In genomic region chr5:132213666-132214065, GRCh38 we compare ENCODE assay signal across 27 cellular contexts. TPM values are rescaled to one million over a fixed set of nuclear protein-coding genes. Genes with fewer than 3 reads are reported as not detected.
"Had no signal": no experiment of that assay in that cellular context is flagged by ENCODE, and none has a peak within 500 bp of the region (broad histone marks: within the 10 kb centered on the region; RNA-seq: fewer than 3 reads in every experiment).

No MANE protein-coding gene starts in this region.

- H3K27ac Mint-ChIP-seq: activated CD4-positive, alpha-beta T cell treated with anti-CD3 and anti-CD28 coated beads, Interleukin-2, amount 10 ng/mL, durations not matched to agents 24 days and 14 days; activated CD8-positive, alpha-beta T cell treated with anti-CD3 and anti-CD28 coated beads for 36 hours; activated naive CD8-positive, alpha-beta T cell treated with anti-CD3 and anti-CD28 coated beads for 36 hours; activated T-cell treated with anti-CD3 and anti-CD28 coated beads, Interleukin-2, amount 50 U/mL, for 72 hours; activated T-helper 17 cell treated with anti-CD3 and anti-CD28 coated beads, Interleukin-2, amount 50 U/mL, for 72 hours had no signal

- H3K9me3 Mint-ChIP-seq: activated CD4-positive, alpha-beta T cell treated with anti-CD3 and anti-CD28 coated beads, Interleukin-2, amount 10 ng/mL, durations not matched to agents 24 days and 14 days; activated CD8-positive, alpha-beta T cell treated with anti-CD3 and anti-CD28 coated beads for 36 hours; activated naive CD8-positive, alpha-beta T cell treated with anti-CD3 and anti-CD28 coated beads for 36 hours; activated T-cell treated with anti-CD3 and anti-CD28 coated beads, Interleukin-2, amount 50 U/mL, for 72 hours; activated T-helper 17 cell treated with anti-CD3 and anti-CD28 coated beads, Interleukin-2, amount 50 U/mL, for 72 hours had no signal

- ATAC-seq: activated CD8-positive, alpha-beta T cell treated with anti-CD3 and anti-CD28 coated beads for 36 hours; activated T-cell treated with anti-CD3 and anti-CD28 coated beads, Interleukin-2, amount 50 U/mL, for 72 hours; activated T-helper 17 cell treated with anti-CD3 and anti-CD28 coated beads, Interleukin-2, amount 50 U/mL, for 72 hours; PC-3 had no signal

- DNase-seq: activated CD4-positive, alpha-beta T cell treated with anti-CD3 and anti-CD28 coated beads, Interleukin-2, amount 10 ng/mL, durations not matched to agents 24 days and 14 days; activated CD4-positive, alpha-beta T cell treated with anti-CD3 and anti-CD28 coated beads, Interleukin-2, amount 50 U/mL, for 4 hours; activated CD8-positive, alpha-beta T cell treated with anti-CD3 and anti-CD28 coated beads for 36 hours; activated naive CD4-positive, alpha-beta T cell; activated naive CD4-positive, alpha-beta T cell treated with anti-CD3 and anti-CD28 coated beads, Interleukin-2, amount 50 U/mL, for 16 hours; activated naive CD8-positive, alpha-beta T cell treated with anti-CD3 and anti-CD28 coated beads for 36 hours; activated T-cell treated with anti-CD3 and anti-CD28 coated beads, Interleukin-2, amount 50 U/mL, for 1 hour; activated T-cell treated with anti-CD3 and anti-CD28 coated beads, Interleukin-2, amount 50 U/mL, for 72 hours; amniotic stem cell; brain microvascular endothelial cell; NCI-H1048; NCI-H1105 treated with DMSO at 0.1 percent for 48 hours; NCI-H1436; NCI-H1694; NCI-H1930; NCI-H2081 treated with DMSO at 0.1 percent for 48 hours; NCI-H345; NCI-H524 treated with DMSO at 0.1 percent for 48 hours; NK-92 treated with Interleukin-12 subunit alpha and Interleukin-12 subunit beta, amount 100 ng/mL, for 24 hours; PC-3; Peyer's patch; Right ventricle myocardium superior; RPMI8226; SW 1271; T-helper 1 cell had no signal

- H3K27me3 ChIP-seq: brain microvascular endothelial cell, Peyer's patch had no signal

- H3K27ac ChIP-seq: brain microvascular endothelial cell had no signal

- H3K9me3 ChIP-seq: Peyer's patch had no signal

- H3K4me1 Mint-ChIP-seq: activated naive CD8-positive, alpha-beta T cell treated with anti-CD3 and anti-CD28 coated beads for 36 hours; activated T-helper 17 cell treated with anti-CD3 and anti-CD28 coated beads, Interleukin-2, amount 50 U/mL, for 72 hours had no signal

- H3K4me3 ChIP-seq: Peyer's patch had no signal

- H3K4me3 Mint-ChIP-seq: activated CD4-positive, alpha-beta T cell treated with anti-CD3 and anti-CD28 coated beads, Interleukin-2, amount 10 ng/mL, durations not matched to agents 24 days and 14 days; activated CD8-positive, alpha-beta T cell treated with anti-CD3 and anti-CD28 coated beads for 36 hours; activated naive CD8-positive, alpha-beta T cell treated with anti-CD3 and anti-CD28 coated beads for 36 hours; activated T-cell treated with anti-CD3 and anti-CD28 coated beads, Interleukin-2, amount 50 U/mL, for 72 hours; activated T-helper 17 cell treated with anti-CD3 and anti-CD28 coated beads, Interleukin-2, amount 50 U/mL, for 72 hours had no signal

- H3K27me3 Mint-ChIP-seq: activated CD4-positive, alpha-beta T cell treated with anti-CD3 and anti-CD28 coated beads, Interleukin-2, amount 10 ng/mL, durations not matched to agents 24 days and 14 days; activated CD8-positive, alpha-beta T cell treated with anti-CD3 and anti-CD28 coated beads for 36 hours; activated naive CD8-positive, alpha-beta T cell treated with anti-CD3 and anti-CD28 coated beads for 36 hours; activated T-helper 17 cell treated with anti-CD3 and anti-CD28 coated beads, Interleukin-2, amount 50 U/mL, for 72 hours had no signal

RNA-seq across cellular contexts. Expression of gene PDLIM4, which starts 43.8 kb away (rescaled TPM):
- total RNA-seq: activated CD8-positive, alpha-beta T cell treated with anti-CD3 and anti-CD28 coated beads for 36 hours; activated T-helper 17 cell treated with anti-CD3 and anti-CD28 coated beads, Interleukin-2, amount 50 U/mL, for 72 hours; NCI-H460 had no signal
